Comparison of ENCODE assay signal across 8 cellular contexts in genomic region chr15:52735231-52736089, GRCh38. TPM values are rescaled to one million over a fixed set of nuclear protein-coding genes. Genes with fewer than 3 reads are reported as not detected.
DNase-seq lines count a peak whose midpoint lies in the region; ATAC-seq and TF ChIP-seq lines count a peak whose summit lies in the region.

No MANE protein-coding gene starts in this region.

- in situ Hi-C loops in GM13977 (cut with MboI; ENCODE audit: low pct_unique_long_range_greater_than_20kb, low sequenced_read_pairs, unreplicated experiment), result loop anchor here (10.0 kb wide), 2 partner anchors 411 to 481 kb away; no protein-coding TSS in a partner anchor

- H3K9me3 Mint-ChIP-seq in immature natural killer cell, result no peaks in the 10 kb centered on the region

- H3K4me1 Mint-ChIP-seq in immature natural killer cell, result peaks cover 1 to 2% of the 10 kb centered on the region in 2 donors

- H3K27ac ChIP-seq in VCaP, result no peak overlapping the region

- peak; percentile 79 for ATAC-seq in HG03039 (IDR thresholded peaks at IDR 0.05; ENCODE audit: unreplicated experiment)
- ATAC-seq in HG03571 (IDR thresholded peaks at IDR 0.05; ENCODE audit: unreplicated experiment), result no peak

- DNase-seq in GM13977 (ENCODE audit: low spot score) (peak; percentile 65), NCI-H2171 treated with DMSO at 0.1 percent for 48 hours (lab: John Stamatoyannopoulos, UW) (peak; percentile 91), brain pericyte (ENCODE audit: low read depth, low spot score) (peak; percentile 46), immature natural killer cell (peak; percentile 68 to 74 (median 69))
- DNase-seq in stimulated activated CD4-positive, alpha-beta T cell treated with anti-CD3 and anti-CD28 coated beads, Interleukin-1b, Interleukin-23, amount 100 ng/mL, for 1 hour (ENCODE audit: low read depth in 2 of 2), result peak; percentile 33 to 38

- H3K27me3 Mint-ChIP-seq in immature natural killer cell (ENCODE audit: low read depth in 3 of 3), result peaks cover 0 to 6% (median 4%) of the 10 kb centered on the region in 3 donors

- no peak overlapping the region for H3K4me3 Mint-ChIP-seq in immature natural killer cell

- no peak overlapping the region for H3K27ac Mint-ChIP-seq in immature natural killer cell

- TF ChIP-seq CTCF in GM13977 (IDR thresholded peaks at IDR 0.05; ENCODE audit: extremely low read depth, insufficient read depth, missing control alignments), result peak; percentile 75
- TF ChIP-seq CTCF in VCaP (conservative IDR thresholded peaks at IDR 0.05), result peak; percentile 78

- H3K36me3 Mint-ChIP-seq in immature natural killer cell, result no peaks in the 10 kb centered on the region

RNA-seq across cellular contexts. Expression of gene ONECUT1, which starts 54.7 kb away (rescaled TPM):
- not detected for polyA plus RNA-seq in immature natural killer cell

RNA-seq across cellular contexts. Expression of gene ATOSA, which starts 56.3 kb away (rescaled TPM):
- polyA plus RNA-seq in immature natural killer cell, result 10 to 100 TPM in 1 of 3 donors, 1 to 10 TPM in 2; 7.6 to 15.7 (median 9.3) TPM

Comparison
In these comparisons a context has a peak if more than half of its experiments do, and no peak if none do; other contexts are left out.
1. DNase-seq: peak in every context shown above with its lines; median percentile 91 in NCI-H2171 treated with DMSO at 0.1 percent for 48 hours; 69 in immature natural killer cell; 65 in GM13977; 46 in brain pericyte; 36 in stimulated activated CD4-positive, alpha-beta T cell treated with anti-CD3 and anti-CD28 coated beads, Interleukin-1b, Interleukin-23, amount 100 ng/mL, for 1 hour.